ENCODE assay signal across 1 cellular context in the genomic region with DNA sequence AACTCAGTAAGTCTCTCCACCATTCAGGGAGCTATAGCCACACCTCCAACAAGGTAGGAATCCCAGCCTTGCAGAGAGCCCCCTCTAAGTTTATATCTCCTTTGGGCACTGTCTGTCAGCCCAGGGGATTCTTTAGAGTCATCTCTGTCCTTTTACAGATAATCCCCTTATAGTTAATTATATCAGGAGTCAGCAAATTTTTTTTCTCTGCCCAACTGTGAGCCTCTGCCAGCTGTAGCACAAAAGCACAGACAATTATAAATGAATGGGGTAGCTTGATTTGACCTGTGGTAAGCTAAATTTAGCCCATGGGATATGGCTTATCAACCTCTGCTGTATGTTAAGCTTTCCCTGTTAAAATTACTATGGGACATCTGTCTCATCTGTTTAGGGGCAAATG.
TF ChIP-seq lines count a peak whose summit lies in the region.

No MANE protein-coding gene starts in this region.

TF ChIP-seq in HepG2, 621 proteins besides CTCF, POLR2A, EP300 and RAD21:
- TF ChIP-seq ZNF629 (CRISPR knock-in tag; conservative IDR thresholded peaks at IDR 0.05) (no peak), MAFK (conservative IDR thresholded peaks at IDR 0.05 in 1 of 2, IDR thresholded peaks at IDR 0.05 in 1 of 2; ENCODE audit: low read length in 2 of 2) (peak; percentile 39 to 76; a peak in 2 of 4 replicates), MAFF (IDR thresholded peaks at IDR 0.05; ENCODE audit: low read depth, low read length) (peak; percentile 50; the same call in 1 of the 2 replicates)
